ENCODE assay signal across 13 cellular contexts in the genomic region with DNA sequence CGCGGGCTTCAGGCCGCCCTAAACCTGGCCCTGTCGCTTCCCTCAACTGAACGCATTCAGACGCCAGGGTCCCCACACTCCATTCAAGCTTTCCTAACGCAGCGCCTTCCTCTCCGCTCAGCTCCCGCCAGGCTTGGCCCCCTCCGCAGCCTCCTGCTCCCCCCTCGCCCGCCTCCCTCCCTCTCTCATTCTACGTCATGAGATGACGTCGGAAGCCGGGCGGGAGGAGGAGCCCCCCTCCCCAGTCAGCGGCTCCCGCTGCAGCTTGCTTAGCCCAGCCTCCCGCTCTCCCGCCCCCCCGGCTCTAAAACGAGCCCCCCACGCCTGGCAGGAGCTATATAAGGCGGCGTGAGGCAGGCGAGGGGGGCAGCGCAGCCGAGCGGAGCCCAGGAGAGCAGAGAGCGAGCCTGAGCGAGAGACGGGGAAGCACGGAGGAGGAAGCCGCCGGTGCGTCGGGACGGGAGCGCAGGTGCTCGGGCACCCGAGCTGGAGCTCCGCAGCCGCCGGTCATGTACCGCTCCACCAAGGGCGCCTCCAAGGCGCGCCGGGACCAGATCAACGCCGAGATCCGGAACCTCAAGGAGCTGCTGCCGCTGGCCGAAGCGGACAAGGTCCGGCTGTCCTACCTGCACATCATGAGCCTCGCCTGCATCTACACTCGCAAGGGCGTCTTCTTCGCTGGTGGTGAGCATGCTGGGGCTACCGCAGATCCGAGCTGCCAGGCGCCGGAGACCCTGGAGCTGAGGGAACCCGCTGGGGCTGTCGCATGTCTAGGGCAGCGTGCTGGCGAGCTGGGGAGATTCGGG. TPM values are rescaled to one million over a fixed set of nuclear protein-coding genes. Genes with fewer than 3 reads are reported as not detected.
A peak's percentile ranks its signal among the peaks of the same experiment; 100 is the strongest.
DNase-seq lines count a peak whose midpoint lies in the region; ATAC-seq lines count a peak whose summit lies in the region.
"Had no signal": no experiment of that assay in that cellular context is flagged by ENCODE, and none has a peak within 500 bp of the region (broad histone marks: within the 10 kb centered on the region; RNA-seq: fewer than 3 reads in every experiment).

A gene (plus strand): TSS at position 365 of the 806 bp plus-strand sequence. CDS start 145 bp downstream, at position 510.

- intact Hi-C loops in activated T-helper 2 cell treated with anti-CD3 and anti-CD28 coated beads, Interferon-gamma antibody, Interleukin-2, Interleukin-4, amounts not matched to agents 10 μg/mL and 5 μg/mL and 100 μg/mL, durations not matched to agents 14 hours and 24 hours and 36 hours (cut with micrococcal nuclease) = loop anchor here (1.0 kb wide), 1 partner anchor 13 kb away; no protein-coding TSS in a partner anchor

- peak within 1 kb of the TSS; percentile 40 for H3K4me3 ChIP-seq in iPS-11a (ENCODE audit: low read depth, low read length)
- H3K4me3 ChIP-seq: BLaER1 treated with 17β-estradiol and CSF1 and Interleukin-3, amounts not matched to agents 10 nM and 100 nM; uterus had no signal

- DNase-seq in Ammon's horn (ENCODE audit: low spot score) (peak; percentile 58), G401 (ENCODE audit: low spot score) (peak; percentile 89), NCI-H82 (lab: John Stamatoyannopoulos, UW) (peak; percentile 81), T1000 (lab: John Stamatoyannopoulos, UW) (no peak), left lobe of liver (ENCODE audit: low spot score) (no peak)
- no peak for DNase-seq in stimulated activated naive CD8-positive, alpha-beta T cell treated with anti-CD3 and anti-CD28 coated beads, Interleukin-15, amount 100 ng/mL, for 72 hours
- no peak for DNase-seq in activated T-helper 2 cell treated with anti-CD3 and anti-CD28 coated beads, Interferon-gamma antibody, Interleukin-2, Interleukin-4, amounts not matched to agents 10 μg/mL and 5 μg/mL and 100 μg/mL, durations not matched to agents 14 hours and 24 hours and 36 hours (ENCODE audit: low spot score)

- in situ Hi-C loops in G401 (cut with HindIII; ENCODE audit: low sequenced_read_pairs) = no loop called here

- no peak for ATAC-seq in stimulated activated naive CD8-positive, alpha-beta T cell treated with anti-CD3 and anti-CD28 coated beads, Interleukin-15, amount 100 ng/mL, for 72 hours
- no peak for ATAC-seq in left lobe of liver

- peak within 1 kb of the TSS in 1 of 2 donors; percentile 20 for H3K4me3 Mint-ChIP-seq in stimulated activated naive CD8-positive, alpha-beta T cell treated with anti-CD3 and anti-CD28 coated beads, Interleukin-15, amount 100 ng/mL, for 72 hours
- no peak within 1 kb of the TSS for H3K4me3 Mint-ChIP-seq in activated T-helper 2 cell treated with anti-CD3 and anti-CD28 coated beads, Interferon-gamma antibody, Interleukin-2, Interleukin-4, amounts not matched to agents 10 μg/mL and 5 μg/mL and 100 μg/mL, durations not matched to agents 14 hours and 24 hours and 36 hours (ENCODE audit: low read depth)

- H3K9me3 Mint-ChIP-seq in stimulated activated naive CD8-positive, alpha-beta T cell treated with anti-CD3 and anti-CD28 coated beads, Interleukin-15, amount 100 ng/mL, for 72 hours = peaks cover 0 to 28% of the 10 kb centered on the region in 2 donors
- H3K9me3 Mint-ChIP-seq in activated T-helper 2 cell treated with anti-CD3 and anti-CD28 coated beads, Interferon-gamma antibody, Interleukin-2, Interleukin-4, amounts not matched to agents 10 μg/mL and 5 μg/mL and 100 μg/mL, durations not matched to agents 14 hours and 24 hours and 36 hours = no peaks in the 10 kb centered on the region

- no peaks in the 10 kb centered on the region for H3K36me3 Mint-ChIP-seq in activated T-helper 2 cell treated with anti-CD3 and anti-CD28 coated beads, Interferon-gamma antibody, Interleukin-2, Interleukin-4, amounts not matched to agents 10 μg/mL and 5 μg/mL and 100 μg/mL, durations not matched to agents 14 hours and 24 hours and 36 hours (ENCODE audit: low read depth)

- peaks cover 57% of the 10 kb centered on the region for H3K27me3 Mint-ChIP-seq in stimulated activated naive CD8-positive, alpha-beta T cell treated with anti-CD3 and anti-CD28 coated beads, Interleukin-15, amount 100 ng/mL, for 72 hours
- H3K27me3 Mint-ChIP-seq in activated T-helper 2 cell treated with anti-CD3 and anti-CD28 coated beads, Interferon-gamma antibody, Interleukin-2, Interleukin-4, amounts not matched to agents 10 μg/mL and 5 μg/mL and 100 μg/mL, durations not matched to agents 14 hours and 24 hours and 36 hours (ENCODE audit: low read depth) = peaks cover 21% of the 10 kb centered on the region

- peaks cover 38% of the 10 kb centered on the region for H3K4me1 Mint-ChIP-seq in stimulated activated naive CD8-positive, alpha-beta T cell treated with anti-CD3 and anti-CD28 coated beads, Interleukin-15, amount 100 ng/mL, for 72 hours
- peaks cover 31% of the 10 kb centered on the region for H3K4me1 Mint-ChIP-seq in activated T-helper 2 cell treated with anti-CD3 and anti-CD28 coated beads, Interferon-gamma antibody, Interleukin-2, Interleukin-4, amounts not matched to agents 10 μg/mL and 5 μg/mL and 100 μg/mL, durations not matched to agents 14 hours and 24 hours and 36 hours (ENCODE audit: low read depth)

- no peak within 1 kb of the TSS for H3K27ac Mint-ChIP-seq in stimulated activated naive CD8-positive, alpha-beta T cell treated with anti-CD3 and anti-CD28 coated beads, Interleukin-15, amount 100 ng/mL, for 72 hours
- no peak within 1 kb of the TSS for H3K27ac Mint-ChIP-seq in activated T-helper 2 cell treated with anti-CD3 and anti-CD28 coated beads, Interferon-gamma antibody, Interleukin-2, Interleukin-4, amounts not matched to agents 10 μg/mL and 5 μg/mL and 100 μg/mL, durations not matched to agents 14 hours and 24 hours and 36 hours

RNA-seq across cellular contexts. Expression of the gene that starts here (rescaled TPM):
- total RNA-seq in G401 (2014; rRNA removed; shearing (Covaris generic)) = not detected in 2 replicates
- 0.09 and 0.16 TPM in 2 replicates for total RNA-seq in activated T-helper 2 cell treated with anti-CD3 and anti-CD28 coated beads, Interferon-gamma antibody, Interleukin-2, Interleukin-4, amounts not matched to agents 10 μg/mL and 5 μg/mL and 100 μg/mL, durations not matched to agents 14 hours and 24 hours and 36 hours
- not detected for total RNA-seq in left lobe of liver
- total RNA-seq: cardiac septum, fibroblast of villous mesenchyme, lung microvascular endothelial cell had no signal

Comparison
In these comparisons a context has a peak if more than half of its experiments do, and no peak if none do; other contexts are left out.
1. Peak in DNase-seq in G401; RNA of the gene not detected or under 1 TPM.
2. DNase-seq: peak in Ammon's horn (single experiment) and NCI-H82 (single experiment); none in stimulated activated naive CD8-positive, alpha-beta T cell treated with anti-CD3 and anti-CD28 coated beads, Interleukin-15, amount 100 ng/mL, for 72 hours (0 of 2), T1000 (single experiment), activated T-helper 2 cell treated with anti-CD3 and anti-CD28 coated beads, Interferon-gamma antibody, Interleukin-2, Interleukin-4, amounts not matched to agents 10 μg/mL and 5 μg/mL and 100 μg/mL, durations not matched to agents 14 hours and 24 hours and 36 hours (single experiment) and left lobe of liver (single experiment).